In the genomic region with DNA sequence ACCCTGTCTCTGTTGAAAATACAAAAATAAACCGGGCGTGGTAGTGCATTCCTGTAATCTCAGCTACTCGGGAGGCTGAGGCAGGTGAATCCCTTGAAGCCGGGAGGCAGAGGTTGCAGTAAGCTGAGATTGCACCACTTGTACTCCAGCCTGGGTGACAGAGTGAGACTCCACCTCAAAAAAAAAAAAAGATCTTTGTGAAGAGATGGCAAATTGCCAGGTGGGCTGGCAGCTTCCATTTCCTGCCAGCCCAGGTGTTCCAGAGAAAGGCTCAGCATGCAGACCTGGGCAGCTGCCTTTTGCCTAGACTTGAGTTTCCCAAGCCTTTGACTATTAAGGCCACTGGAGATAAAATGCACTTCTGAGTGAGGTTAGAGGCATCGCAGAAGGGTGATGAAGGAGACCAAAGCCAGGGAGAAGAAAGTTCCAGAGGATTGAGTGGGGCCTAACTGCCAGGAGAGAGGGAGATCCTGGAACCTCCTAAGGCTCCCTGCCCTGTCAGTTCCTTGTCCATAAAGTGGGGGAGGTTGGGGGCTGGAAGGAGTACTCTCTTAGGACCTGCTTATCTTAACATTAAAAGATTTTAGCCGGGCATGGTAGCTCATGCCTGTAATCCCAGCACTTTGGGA, we compare ENCODE assay signal across 9 cellular contexts. TPM values are rescaled to one million over a fixed set of nuclear protein-coding genes. Genes with fewer than 3 reads are reported as not detected.
DNase-seq lines count a peak whose midpoint lies in the region; ATAC-seq, FAIRE-seq and TF ChIP-seq lines count a peak whose summit lies in the region.
"Had no signal": no experiment of that assay in that cellular context is flagged by ENCODE, and none has a peak within 500 bp of the region (broad histone marks: within the 10 kb centered on the region; RNA-seq: fewer than 3 reads in every experiment).

No MANE protein-coding gene starts in this region.

- peaks cover 14 to 49% (median 34%) of the 10 kb centered on the region in 9 donors for H3K4me1 ChIP-seq in heart right ventricle

- H3K36me3 ChIP-seq in heart right ventricle = no peaks in the 10 kb centered on the region

- no peaks in the 10 kb centered on the region for H3K27me3 ChIP-seq in heart right ventricle

- 69 to 73% methylated on average over 6 of the region's 6 CpGs for WGBS in heart right ventricle, 2 donors

- POLR2A ChIA-PET in RWPE1 (lab: Yijun Ruan, JAX; ENCODE audit: low non-redundant PET) = interaction anchor here (0.8 to 2.5 kb wide), 3 partner anchors 9 to 137 kb away, joined by 3 to 20 read pairs (median 4); a partner anchor contains a TSS

- peak in 5 of 6 experiments; percentile 44 to 80 (median 64) for DNase-seq in stimulated activated naive CD4-positive, alpha-beta T cell (lab: John Stamatoyannopoulos, UW)
- no peak for DNase-seq in stimulated activated naive CD4-positive, alpha-beta T cell treated with Interleukin-2 at 50 U/mL for 16 hours (lab: John Stamatoyannopoulos, UW)
- DNase-seq in RWPE1 (ENCODE audit: low spot score) (no peak), fibroblast of villous mesenchyme (ENCODE audit: low read depth) (peak; percentile 43), urothelium cell line (ENCODE audit: low spot score) (peak; percentile 78), frontal cortex (ENCODE audit: low spot score in 2 of 2) (no peak), D341Med (ENCODE audit: low spot score) (no peak), heart right ventricle (no peak)

- TF ChIP-seq CTCF in RWPE1 (conservative IDR thresholded peaks at IDR 0.05; ENCODE audit: low read depth) = no peak
- TF ChIP-seq CTCF in fibroblast of villous mesenchyme (IDR thresholded peaks at IDR 0.05; ENCODE audit: insufficient read depth, low read depth, low read length) = no peak
- TF ChIP-seq CTCF in heart right ventricle (IDR thresholded peaks at IDR 0.05) = no peak

- intact Hi-C loops in heart right ventricle (cut with DNase I) = no loop called here

- H3K27ac ChIP-seq in RWPE1 (peak overlapping the region; percentile 100), heart right ventricle (no peak overlapping the region)

- H3K4me3 ChIP-seq in fibroblast of villous mesenchyme (ENCODE audit: low read depth, low read length) = no peak overlapping the region
- H3K4me3 ChIP-seq in heart right ventricle = no peak overlapping the region

- no peak for ATAC-seq in heart right ventricle

- CTCF ChIA-PET in RWPE1 (lab: Yijun Ruan, JAX) = interaction anchor here (0.6 to 0.7 kb wide), 4 partner anchors 29 to 617 kb away, joined by 3 to 4 read pairs (median 3); no protein-coding TSS in a partner anchor

- no peak for FAIRE-seq in urothelium cell line (lab: Jason Lieb, UNC)
- FAIRE-seq in frontal cortex (lab: Jason Lieb, UNC) = no peak
- FAIRE-seq: G401.6 had no signal

- no peaks in the 10 kb centered on the region for H3K9me3 ChIP-seq in heart right ventricle

RNA-seq across cellular contexts. Expression of a gene that starts 10.0 kb away (rescaled TPM):
- total RNA-seq in fibroblast of villous mesenchyme = 88.5 and 325 TPM in 2 replicates
- 26.5 TPM for total RNA-seq in frontal cortex
- total RNA-seq in heart right ventricle = 100 to 1,000 TPM in 1 of 10 donors, 10 to 100 TPM in 9; 13.6 to 102 (median 30.2) TPM
- polyA plus RNA-seq in heart right ventricle = 100 to 1,000 TPM in 1 of 2 donors, 10 to 100 TPM in 1; 64.7 to 135 TPM

RNA-seq across cellular contexts. Expression of a gene that starts 47.7 kb away (rescaled TPM):
- total RNA-seq in fibroblast of villous mesenchyme (32.5 and 41.0 TPM in 2 replicates), frontal cortex (25.7 TPM), heart right ventricle (10 to 100 TPM; 25.2 to 40.5 (median 33.0) TPM)
- 10 to 100 TPM in 1 of 2 donors, 1 to 10 TPM in 1; 8.4 to 35.8 TPM for polyA plus RNA-seq in heart right ventricle

RNA-seq across cellular contexts. Expression of a gene that starts 47.9 kb away (rescaled TPM):
- 43.2 and 66.1 TPM in 2 replicates for total RNA-seq in fibroblast of villous mesenchyme
- total RNA-seq in frontal cortex = 26.1 TPM
- total RNA-seq in heart right ventricle = 100 to 1,000 TPM; 181 to 246 (median 221) TPM
- 100 to 1,000 TPM; 129 to 149 TPM for polyA plus RNA-seq in heart right ventricle

Comparison
In these comparisons a context has a peak if more than half of its experiments do, and no peak if none do; other contexts are left out.
1. DNase-seq: peak in stimulated activated naive CD4-positive, alpha-beta T cell (5 of 6), fibroblast of villous mesenchyme (single experiment) and urothelium cell line (single experiment); none in stimulated activated naive CD4-positive, alpha-beta T cell treated with Interleukin-2 at 50 U/mL for 16 hours (single experiment), RWPE1 (single experiment), frontal cortex (0 of 2), D341Med (single experiment) and heart right ventricle (0 of 2).